13 cellular contexts compared by ENCODE assay signal in the genomic region with DNA sequence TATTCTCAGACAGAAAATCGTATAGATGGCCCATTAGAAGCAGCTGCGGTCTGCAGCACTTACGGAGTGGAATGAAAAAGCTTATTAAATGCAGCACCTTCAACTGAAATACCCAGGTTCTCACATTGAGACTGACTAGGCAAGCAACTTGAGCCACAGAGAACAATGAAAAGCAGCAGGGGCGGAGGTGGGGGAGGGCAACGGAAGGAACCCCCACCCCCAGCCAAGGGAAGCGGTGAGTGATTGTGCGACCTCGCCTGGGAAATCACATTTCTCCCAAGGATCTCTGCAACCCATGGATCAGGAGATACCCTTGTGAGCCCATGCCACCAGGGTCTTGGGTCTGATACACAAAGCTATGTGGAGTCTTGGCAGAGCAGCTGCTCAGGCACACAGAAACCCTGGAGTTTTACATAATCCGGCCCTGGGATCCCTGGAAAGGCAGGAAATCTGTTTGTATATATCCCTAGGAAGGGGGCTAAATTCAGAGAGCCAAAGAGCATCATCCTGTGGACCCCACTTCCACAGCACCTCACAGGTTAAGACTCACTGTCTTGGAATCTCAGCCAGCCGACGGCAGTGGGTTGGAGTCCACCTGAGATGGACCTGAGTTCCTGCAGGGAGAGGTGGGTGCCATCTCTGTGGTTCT. TPM values are rescaled to one million over a fixed set of nuclear protein-coding genes. Genes with fewer than 3 reads are reported as not detected.
"Had no signal": no experiment of that assay in that cellular context is flagged by ENCODE, and none has a peak within 500 bp of the region (broad histone marks: within the 10 kb centered on the region; RNA-seq: fewer than 3 reads in every experiment).

No MANE protein-coding gene starts in this region.

RNA-seq across cellular contexts. Expression of gene PZP, which starts 38.1 kb away (rescaled TPM):
- total RNA-seq: activated CD4-positive, alpha-beta memory T cell treated with anti-CD3 and anti-CD28 coated beads, Interleukin-2, amount 10 ng/mL, durations not matched to agents 7 days and 5 days; activated CD4-positive, alpha-beta T cell treated with anti-CD3 and anti-CD28 coated beads, Interleukin-2, amount 10 ng/mL, durations not matched to agents 24 days and 14 days; activated naive CD4-positive, alpha-beta T cell treated with anti-CD3 and anti-CD28 coated beads for 36 hours; activated naive CD8-positive, alpha-beta T cell treated with anti-CD3 and anti-CD28 coated beads, Interleukin-2, amount 10 ng/mL, durations not matched to agents 7 days and 5 days; activated T-cell treated with anti-CD3 and anti-CD28 coated beads, Interleukin-2, amount 50 U/mL, for 72 hours; bronchial epithelial cell; epithelial cell of proximal tubule; fibroblast of villous mesenchyme; mononuclear cell; myocyte; occipital lobe; renal cortical epithelial cell; T-helper 2 cell treated with Interferon-gamma antibody and Interleukin-4, amounts not matched to agents 100 ng/mL and 5 ng/mL, for 36 hours had no signal

RNA-seq across cellular contexts. Expression of gene A2M, which starts 54.4 kb away (rescaled TPM):
- total RNA-seq: activated CD4-positive, alpha-beta memory T cell treated with anti-CD3 and anti-CD28 coated beads, Interleukin-2, amount 10 ng/mL, durations not matched to agents 7 days and 5 days; activated CD4-positive, alpha-beta T cell treated with anti-CD3 and anti-CD28 coated beads, Interleukin-2, amount 10 ng/mL, durations not matched to agents 24 days and 14 days; activated naive CD4-positive, alpha-beta T cell treated with anti-CD3 and anti-CD28 coated beads for 36 hours; mononuclear cell; T-helper 2 cell treated with Interferon-gamma antibody and Interleukin-4, amounts not matched to agents 100 ng/mL and 5 ng/mL, for 36 hours had no signal
